ENCODE assay signal across 3 cellular contexts in genomic region chr2:32310577-32310976, GRCh38.
A peak's percentile ranks its signal among the peaks of the same experiment; 100 is the strongest.
TF ChIP-seq lines count a peak whose summit lies in the region.

No MANE protein-coding gene starts in this region.

TF ChIP-seq in HepG2, 621 proteins besides CTCF, POLR2A, EP300 and RAD21:
- TF ChIP-seq NCOA5 (CRISPR knock-in tag; IDR thresholded peaks at IDR 0.05) (no peak), ZNF121 (CRISPR knock-in tag; IDR thresholded peaks at IDR 0.05) (peak; percentile 55; the same call in 1 of the 2 replicates), ZSCAN20 (CRISPR knock-in tag; IDR thresholded peaks at IDR 0.05; ENCODE audit: borderline replicate concordance) (no peak)
TF ChIP-seq in HepG2: peak in this region for 1.

TF ChIP-seq in IMR-90, 13 proteins besides CTCF, POLR2A, EP300 and RAD21:
- no peak for TF ChIP-seq NFE2L2 (IDR thresholded peaks at IDR 0.05; ENCODE audit: low read depth, low read length)
- no peak for TF ChIP-seq RFX5 (IDR thresholded peaks at IDR 0.05; ENCODE audit: low read depth, low read length)
- no peak for TF ChIP-seq MAFK (IDR thresholded peaks at IDR 0.05; ENCODE audit: low read depth, low read length)
- no peak for TF ChIP-seq CHD1 (IDR thresholded peaks at IDR 0.05; ENCODE audit: low read depth, low read length)
- TF ChIP-seq ELK1 (IDR thresholded peaks at IDR 0.05; ENCODE audit: borderline replicate concordance, low read depth, low read length) = no peak
- no peak for TF ChIP-seq SMC3 (IDR thresholded peaks at IDR 0.05; ENCODE audit: low read depth, low read length)
- TF ChIP-seq USF2 (IDR thresholded peaks at IDR 0.05; ENCODE audit: low read depth, low read length) = no peak
- TF ChIP-seq CEBPB (IDR thresholded peaks at IDR 0.05; ENCODE audit: low read depth, low read length) = no peak
- no peak for TF ChIP-seq MAZ (IDR thresholded peaks at IDR 0.05; ENCODE audit: borderline replicate concordance, low read depth, low read length)
- TF ChIP-seq FOS (IDR thresholded peaks at IDR 0.05; ENCODE audit: low read depth, low read length) = no peak
- TF ChIP-seq BHLHE40 (IDR thresholded peaks at IDR 0.05; ENCODE audit: low read depth, low read length) = no peak
- no peak for TF ChIP-seq RCOR1 (IDR thresholded peaks at IDR 0.05; ENCODE audit: insufficient replicate concordance, low read length)
- TF ChIP-seq MXI1 (IDR thresholded peaks at IDR 0.05; ENCODE audit: borderline replicate concordance, low read depth, low read length) = no peak

TF ChIP-seq in WTC11, 78 proteins besides CTCF, POLR2A, EP300 and RAD21:
- peak; percentile 78; the same call in 1 of the 2 replicates for TF ChIP-seq ZNF121 (CRISPR knock-in tag; IDR thresholded peaks at IDR 0.05)
- TF ChIP-seq CREM (CRISPR knock-in tag; IDR thresholded peaks at IDR 0.05) = no peak
- TF ChIP-seq NR3C1 (CRISPR knock-in tag; conservative IDR thresholded peaks at IDR 0.05; ENCODE audit: low read depth) = no peak
- TF ChIP-seq ZBTB43 (CRISPR knock-in tag; IDR thresholded peaks at IDR 0.05) = no peak
- no peak for TF ChIP-seq ZNF416 (CRISPR knock-in tag; IDR thresholded peaks at IDR 0.05)
- no peak for TF ChIP-seq NFYB (CRISPR knock-in tag; conservative IDR thresholded peaks at IDR 0.05; ENCODE audit: low read depth)
